Comparison of ENCODE assay signal across 8 cellular contexts in genomic region chr4:164937576-164938270, GRCh38. TPM values are rescaled to one million over a fixed set of nuclear protein-coding genes. Genes with fewer than 3 reads are reported as not detected.
DNase-seq lines count a peak whose midpoint lies in the region; ATAC-seq and TF ChIP-seq lines count a peak whose summit lies in the region.

No MANE protein-coding gene starts in this region.

- peaks cover 0 to 5% of the 10 kb centered on the region in 2 donors for H3K9me3 Mint-ChIP-seq in activated naive CD4-positive, alpha-beta T cell treated with anti-CD3 and anti-CD28 coated beads, Interleukin-2, amount 50 U/mL, for 72 hours

- no peak overlapping the region for H2AK9ac ChIP-seq in IMR-90 (replicated peaks; ENCODE audit: low read depth, low read length, poor library complexity)

- H2BK20ac ChIP-seq in IMR-90 (ENCODE audit: low read depth, low read length) = no peak overlapping the region

- H3K23ac ChIP-seq in IMR-90 (ENCODE audit: low read depth, low read length) = no peak overlapping the region

- H3K36me3 Mint-ChIP-seq in activated naive CD4-positive, alpha-beta T cell treated with anti-CD3 and anti-CD28 coated beads, Interleukin-2, amount 50 U/mL, for 72 hours = no peaks in the 10 kb centered on the region

- no peak overlapping the region for H4K8ac ChIP-seq in IMR-90 (ENCODE audit: low read depth in 2 of 2, low read length in 2 of 2)

- intact Hi-C loops in IMR-90 (cut with micrococcal nuclease) = no loop called here
- intact Hi-C loops in posterior vena cava (cut with DNase I) = no loop called here

- H4K5ac ChIP-seq in IMR-90 (ENCODE audit: low read depth, low read length) = no peak overlapping the region

- no peak overlapping the region for H3K9ac ChIP-seq in IMR-90 (ENCODE audit: low read depth, low read length)

- no peak overlapping the region for H2BK120ac ChIP-seq in IMR-90 (ENCODE audit: low read depth, low read length)

- POLR2A ChIA-PET in IMR-90 (lab: Charles Lee; ENCODE audit: unreplicated experiment) = no interaction called here

- H3K56ac ChIP-seq in IMR-90 (ENCODE audit: extremely low read depth, insufficient read depth, low read length) = no peak overlapping the region

- H3K27ac ChIP-seq in IMR-90 (ENCODE audit: insufficient read depth, low read length) = no peak overlapping the region

- peak overlapping the region; percentile 33 for H3K4me3 ChIP-seq in GM06990 (replicated peaks; ENCODE audit: low read depth, low read length)
- no peak overlapping the region for H3K4me3 ChIP-seq in IMR-90 (ENCODE audit: insufficient read depth, low read depth, low read length)

- H3K9me3 ChIP-seq in IMR-90 (ENCODE audit: control insufficient read depth, insufficient read depth, low read length) = no peaks in the 10 kb centered on the region

- ATAC-seq in GM21515 (IDR thresholded peaks at IDR 0.05; ENCODE audit: unreplicated experiment) = peak; percentile 56
- ATAC-seq in IMR-90 (ENCODE audit: low read depth) = no peak
- no peak for ATAC-seq in activated naive CD4-positive, alpha-beta T cell treated with anti-CD3 and anti-CD28 coated beads, Interleukin-2, amount 50 U/mL, for 72 hours

- peak; percentile 63 for TF ChIP-seq CTCF in GM06990 (IDR thresholded peaks at IDR 0.05; ENCODE audit: insufficient read depth, low read length, poor library complexity, severe bottlenecking)
- no peak for TF ChIP-seq CTCF in IMR-90 (conservative IDR thresholded peaks at IDR 0.05; ENCODE audit: low read depth, low read length)

- H3K4ac ChIP-seq in IMR-90 (ENCODE audit: low read depth, low read length) = no peak overlapping the region

- dilution Hi-C loops in IMR-90 (cut with HindIII; ENCODE audit: low sequenced_read_pairs, unreplicated experiment) = no loop called here

- no peak overlapping the region for H2AFZ ChIP-seq in IMR-90 (replicated peaks; ENCODE audit: low read length, poor library complexity)

- H3K4me2 ChIP-seq in IMR-90 (ENCODE audit: low read depth, low read length) = no peak overlapping the region

- no peak for TF ChIP-seq POLR2A in IMR-90 (IDR thresholded peaks at IDR 0.05; ENCODE audit: low read depth, low read length)

- H2AK5ac ChIP-seq in IMR-90 (ENCODE audit: low read depth, low read length) = no peak overlapping the region

- H3K36me3 ChIP-seq in GM06990 (ENCODE audit: control insufficient read depth, insufficient read depth, low read length) = no peaks in the 10 kb centered on the region
- no peaks in the 10 kb centered on the region for H3K36me3 ChIP-seq in IMR-90 (ENCODE audit: control insufficient read depth, insufficient read depth, low read length)

- CTCF ChIA-PET in IMR-90 (lab: Yijun Ruan, JAX) = no interaction called here

- in situ Hi-C loops in IMR-90 (cut with MboI; ENCODE audit: low sequenced_read_pairs) = no loop called here

- H4K20me1 ChIP-seq in IMR-90 (ENCODE audit: insufficient read depth, low read length) = no peaks in the 10 kb centered on the region

- TF ChIP-seq RAD21 in IMR-90 (IDR thresholded peaks at IDR 0.05; ENCODE audit: low read length) = no peak

- H3K9me1 ChIP-seq in IMR-90 (ENCODE audit: insufficient read depth, low read length) = no peaks in the 10 kb centered on the region

- no TSS peak for BruUV-seq in IMR-90 (replicated peaks; lab: Mats Ljungman, UMichigan)

- DNase-seq in GM06990 (ENCODE audit: extremely low read depth, insufficient read length) (no peak), IMR-90 (peak; percentile 18), fibroblast of the conjunctiva (ENCODE audit: low read depth) (peak; percentile 22), posterior vena cava (ENCODE audit: low spot score) (no peak), NCI-H2196 treated with DMSO at 0.1 percent for 48 hours (lab: John Stamatoyannopoulos, UW; ENCODE audit: unreplicated experiment) (no peak)
- no peak for DNase-seq in activated CD4-positive, alpha-beta T cell treated with anti-CD3 and anti-CD28 coated beads, Interleukin-2, amount 50 U/mL, for 1 hour
- no peak for DNase-seq in activated naive CD4-positive, alpha-beta T cell treated with anti-CD3 and anti-CD28 coated beads, Interleukin-2, amount 50 U/mL, for 72 hours (ENCODE audit: low spot score in 2 of 2)

- no peak overlapping the region for H4K91ac ChIP-seq in IMR-90 (ENCODE audit: insufficient read depth, low read depth, low read length)

- H3K18ac ChIP-seq in IMR-90 (ENCODE audit: low read depth, low read length) = no peak overlapping the region

- no peak overlapping the region for H2BK15ac ChIP-seq in IMR-90 (ENCODE audit: low read depth, low read length)

- no peak overlapping the region for H2BK5ac ChIP-seq in IMR-90 (ENCODE audit: low read depth, low read length, poor library complexity, severe bottlenecking)

- H3K79me1 ChIP-seq in IMR-90 (ENCODE audit: low read depth in 1 of 2, low read length in 2 of 2) = no peaks in the 10 kb centered on the region

- H3K27ac Mint-ChIP-seq in activated naive CD4-positive, alpha-beta T cell treated with anti-CD3 and anti-CD28 coated beads, Interleukin-2, amount 50 U/mL, for 72 hours = no peak overlapping the region

- H3K14ac ChIP-seq in IMR-90 (replicated peaks; ENCODE audit: low read depth, low read length) = no peak overlapping the region

- H3K4me1 ChIP-seq in IMR-90 (ENCODE audit: control insufficient read depth, insufficient read depth, low read length) = no peaks in the 10 kb centered on the region

- H3K27me3 ChIP-seq in GM06990 (replicated peaks; ENCODE audit: control insufficient read depth, insufficient read depth, low read length) (no peaks in the 10 kb centered on the region), IMR-90 (ENCODE audit: control insufficient read depth, insufficient read depth, low read length) (no peaks in the 10 kb centered on the region)

TF ChIP-seq in IMR-90, 13 proteins besides CTCF, POLR2A, EP300 and RAD21:
- no peak for TF ChIP-seq USF2 (IDR thresholded peaks at IDR 0.05; ENCODE audit: low read depth, low read length)
- TF ChIP-seq SMC3 (IDR thresholded peaks at IDR 0.05; ENCODE audit: low read depth, low read length) = no peak
- no peak for TF ChIP-seq BHLHE40 (IDR thresholded peaks at IDR 0.05; ENCODE audit: low read depth, low read length)
- no peak for TF ChIP-seq RCOR1 (IDR thresholded peaks at IDR 0.05; ENCODE audit: insufficient replicate concordance, low read length)
- TF ChIP-seq RFX5 (IDR thresholded peaks at IDR 0.05; ENCODE audit: low read depth, low read length) = no peak
- no peak for TF ChIP-seq FOS (IDR thresholded peaks at IDR 0.05; ENCODE audit: low read depth, low read length)

RNA-seq across cellular contexts. Expression of gene TRIM61, which starts 39.7 kb away (rescaled TPM):
- total RNA-seq in IMR-90 (2012; rRNA removed) (4.2 and 4.7 TPM in 2 replicates), posterior vena cava (1 to 10 TPM in 1 of 2 donors, under 1 TPM in 1; 0.90 to 1.9 TPM)
- polyA plus RNA-seq in IMR-90 (2012; rRNA removed) = 1.5 and 1.6 TPM in 2 replicates
- 0.45 and 0.94 TPM in 2 replicates for polyA plus RNA-seq in IMR-90 (2012; cell fraction: cytosol; rRNA removed)
- polyA plus RNA-seq in IMR-90 (2012; cell fraction: nucleus; rRNA removed; ENCODE audit: low replicate concordance) = 0.07 and 0.46 TPM in 2 replicates
- 1 to 10 TPM; 1.1 TPM for total RNA-seq in activated naive CD4-positive, alpha-beta T cell treated with anti-CD3 and anti-CD28 coated beads, Interleukin-2, amount 50 U/mL, for 72 hours

Comparison
In these comparisons a context has a peak if more than half of its experiments do, and no peak if none do; other contexts are left out.
1. DNase-seq: peak in IMR-90 (single experiment) and fibroblast of the conjunctiva (single experiment); none in GM06990 (single experiment), posterior vena cava (single experiment), activated CD4-positive, alpha-beta T cell treated with anti-CD3 and anti-CD28 coated beads, Interleukin-2, amount 50 U/mL, for 1 hour (single experiment), activated naive CD4-positive, alpha-beta T cell treated with anti-CD3 and anti-CD28 coated beads, Interleukin-2, amount 50 U/mL, for 72 hours (0 of 2) and NCI-H2196 treated with DMSO at 0.1 percent for 48 hours (single experiment).